Comparison of ENCODE assay signal across 9 cellular contexts in the genomic region with DNA sequence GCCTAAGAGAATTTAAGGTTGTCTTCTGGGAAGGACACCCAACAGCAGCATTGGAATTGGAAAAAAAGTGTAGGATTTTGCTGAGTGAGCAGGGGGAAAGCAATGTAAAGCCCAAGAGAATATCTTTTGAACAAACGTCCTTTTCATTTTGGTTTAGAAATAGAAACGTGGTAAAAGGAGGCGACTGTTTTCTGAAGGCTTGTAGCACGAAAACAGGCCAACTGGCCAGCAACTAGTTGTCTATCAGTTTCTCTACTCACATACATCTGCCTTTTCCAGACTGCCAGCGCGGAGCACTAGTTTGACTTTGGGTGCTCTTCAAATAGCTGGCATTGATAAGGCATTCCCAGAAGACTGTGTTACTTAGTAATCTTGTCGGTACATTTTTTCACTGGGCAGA. TPM values are rescaled to one million over a fixed set of nuclear protein-coding genes. Genes with fewer than 3 reads are reported as not detected.
DNase-seq lines count a peak whose midpoint lies in the region; ATAC-seq and TF ChIP-seq lines count a peak whose summit lies in the region.
"Had no signal": no experiment of that assay in that cellular context is flagged by ENCODE, and none has a peak within 500 bp of the region (broad histone marks: within the 10 kb centered on the region; RNA-seq: fewer than 3 reads in every experiment).

No MANE protein-coding gene starts in this region.

- CTCF ChIA-PET in WTC11 (lab: Charles Lee), result interaction anchor here (2.3 to 2.9 kb wide), 2 partner anchors 9 to 131 kb away, joined by 7 to 45 read pairs; no protein-coding TSS in a partner anchor
- CTCF ChIA-PET in PC-3 (lab: Charles Lee), result interaction anchor here (0.5 to 0.6 kb wide), 2 partner anchors 41 to 131 kb away, joined by 3 read pairs; no protein-coding TSS in a partner anchor

- no peaks in the 10 kb centered on the region for H3K9me3 Mint-ChIP-seq in WTC11
- no peaks in the 10 kb centered on the region for H3K9me3 Mint-ChIP-seq in progenitor cell of endocrine pancreas (ENCODE audit: low read depth)

- POLR2A ChIA-PET in WTC11 (lab: Charles Lee) (no interaction called here), PC-3 (lab: Charles Lee; ENCODE audit: unreplicated experiment) (no interaction called here)

- H3K27me3 ChIP-seq in PC-3 (ENCODE audit: low read length), result no peaks in the 10 kb centered on the region

- DNase-seq in WTC11 (ENCODE audit: low spot score) (no peak), globus pallidus (ENCODE audit: low spot score) (peak; percentile 62), progenitor cell of endocrine pancreas (ENCODE audit: low spot score, unreplicated experiment) (no peak), HPDE6-E6E7 (ENCODE audit: extremely low spot score) (no peak), sciatic nerve (ENCODE audit: low spot score) (no peak), PC-3 (no peak), T-helper 9 cell (no peak)
- DNase-seq: NCI-H2029 treated with DMSO at 0.1 percent for 48 hours had no signal

- H2AFZ ChIP-seq in PC-3 (ENCODE audit: low read length), result no peak overlapping the region

- peaks cover 18% of the 10 kb centered on the region for H3K4me1 Mint-ChIP-seq in WTC11
- H3K4me1 Mint-ChIP-seq in progenitor cell of endocrine pancreas (ENCODE audit: low read depth), result peaks cover 23% of the 10 kb centered on the region

- peak overlapping the region; percentile 84; the same call in 1 of the 2 replicates for H3K9ac ChIP-seq in ES-I3 (ENCODE audit: low read depth, low read length)
- H3K9ac ChIP-seq in PC-3 (ENCODE audit: low read length), result no peak overlapping the region

- H3K36me3 ChIP-seq in ES-I3 (ENCODE audit: insufficient read depth, low read length) (no peaks in the 10 kb centered on the region), PC-3 (ENCODE audit: low read depth, low read length) (no peaks in the 10 kb centered on the region)

- H3K36me3 Mint-ChIP-seq in WTC11 (no peaks in the 10 kb centered on the region), progenitor cell of endocrine pancreas (ENCODE audit: insufficient read depth) (no peaks in the 10 kb centered on the region)

- H3K27ac Mint-ChIP-seq in WTC11 (no peak overlapping the region), progenitor cell of endocrine pancreas (peak overlapping the region; percentile 96)

- H3K4me1 ChIP-seq in ES-I3 (ENCODE audit: insufficient read depth, low read length), result peaks cover 9% of the 10 kb centered on the region
- H3K4me1 ChIP-seq in PC-3 (ENCODE audit: insufficient read depth, low read length), result peaks cover 22% of the 10 kb centered on the region

- H4K20me1 ChIP-seq in PC-3 (ENCODE audit: low read length), result no peaks in the 10 kb centered on the region

- H3F3A ChIP-seq in PC-3 (ENCODE audit: low read length, unreplicated experiment), result peaks cover 4% of the 10 kb centered on the region

- H3K27ac ChIP-seq in PC-3 (ENCODE audit: low read length), result no peak overlapping the region

- H3K9me3 ChIP-seq in ES-I3 (ENCODE audit: control insufficient read depth, insufficient read depth, low read length) (no peaks in the 10 kb centered on the region), PC-3 (ENCODE audit: low read length) (no peaks in the 10 kb centered on the region)

- H3K4me2 ChIP-seq in PC-3 (ENCODE audit: low read length), result no peak overlapping the region

- ATAC-seq in WTC11 (no peak), sciatic nerve (no peak), PC-3 (no peak)

- H3K27me3 Mint-ChIP-seq in WTC11 (ENCODE audit: low read depth), result peaks cover 49% of the 10 kb centered on the region
- H3K27me3 Mint-ChIP-seq in progenitor cell of endocrine pancreas, result peaks cover 20% of the 10 kb centered on the region

- H3K79me2 ChIP-seq in PC-3 (ENCODE audit: low read length), result peaks cover 19% of the 10 kb centered on the region

- intact Hi-C loops in sciatic nerve (cut with DNase I) (loop anchor here (5.0 to 10.0 kb wide), 3 partner anchors 107 to 147 kb away; a partner anchor contains a TSS), PC-3 (cut with micrococcal nuclease) (no loop called here)

- H3K9me2 ChIP-seq in PC-3 (replicated peaks; ENCODE audit: low read length), result no peaks in the 10 kb centered on the region

- H3K4me3 Mint-ChIP-seq in WTC11 (peak overlapping the region; percentile 93), progenitor cell of endocrine pancreas (ENCODE audit: low read depth) (peak overlapping the region; percentile 91)

- H3K4me3 ChIP-seq in PC-3 (ENCODE audit: low read length), result no peak overlapping the region

- no TSS peak for BruUV-seq in PC-3 (replicated peaks; lab: Mats Ljungman, UMichigan)

- no peak for TF ChIP-seq CTCF in WTC11 (IDR thresholded peaks at IDR 0.05)
- no peak for TF ChIP-seq CTCF in progenitor cell of endocrine pancreas (IDR thresholded peaks at IDR 0.05; ENCODE audit: unreplicated experiment)
- no peak for TF ChIP-seq CTCF in PC-3 (conservative IDR thresholded peaks at IDR 0.05; ENCODE audit: low read depth, low read length)

TF ChIP-seq in WTC11, 78 proteins besides CTCF, POLR2A, EP300 and RAD21 (continues in another document):
- TF ChIP-seq JAZF1 (CRISPR knock-in tag; IDR thresholded peaks at IDR 0.05) (no peak), ETV6 (CRISPR knock-in tag; IDR thresholded peaks at IDR 0.05) (no peak), FOXJ3 (CRISPR knock-in tag; IDR thresholded peaks at IDR 0.05; ENCODE audit: borderline replicate concordance) (no peak), NR2C2 (CRISPR knock-in tag; IDR thresholded peaks at IDR 0.05) (no peak), KAT7 (CRISPR knock-in tag; IDR thresholded peaks at IDR 0.05; ENCODE audit: borderline replicate concordance) (no peak), CBFB (CRISPR knock-in tag; IDR thresholded peaks at IDR 0.05; ENCODE audit: low read depth) (no peak)
- TF ChIP-seq, protein P1, sequence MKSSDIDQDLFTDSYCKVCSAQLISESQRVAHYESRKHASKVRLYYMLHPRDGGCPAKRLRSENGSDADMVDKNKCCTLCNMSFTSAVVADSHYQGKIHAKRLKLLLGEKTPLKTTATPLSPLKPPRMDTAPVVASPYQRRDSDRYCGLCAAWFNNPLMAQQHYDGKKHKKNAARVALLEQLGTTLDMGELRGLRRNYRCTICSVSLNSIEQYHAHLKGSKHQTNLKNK (CRISPR knock-in tag; IDR thresholded peaks at IDR 0.05), result no peak
- TF ChIP-seq, protein P2, sequence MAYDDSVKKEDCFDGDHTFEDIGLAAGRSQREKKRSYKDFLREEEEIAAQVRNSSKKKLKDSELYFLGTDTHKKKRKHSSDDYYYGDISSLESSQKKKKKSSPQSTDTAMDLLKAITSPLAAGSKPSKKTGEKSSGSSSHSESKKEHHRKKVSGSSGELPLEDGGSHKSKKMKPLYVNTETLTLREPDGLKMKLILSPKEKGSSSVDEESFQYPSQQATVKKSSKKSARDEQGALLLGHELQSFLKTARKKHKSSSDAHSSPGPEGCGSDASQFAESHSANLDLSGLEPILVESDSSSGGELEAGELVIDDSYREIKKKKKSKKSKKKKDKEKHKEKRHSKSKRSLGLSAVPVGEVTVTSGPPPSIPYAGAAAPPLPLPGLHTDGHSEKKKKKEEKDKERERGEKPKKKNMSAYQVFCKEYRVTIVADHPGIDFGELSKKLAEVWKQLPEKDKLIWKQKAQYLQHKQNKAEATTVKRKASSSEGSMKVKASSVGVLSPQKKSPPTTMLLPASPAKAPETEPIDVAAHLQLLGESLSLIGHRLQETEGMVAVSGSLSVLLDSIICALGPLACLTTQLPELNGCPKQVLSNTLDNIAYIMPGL (CRISPR knock-in tag; IDR thresholded peaks at IDR 0.05), result no peak
- TF ChIP-seq, protein P3, sequence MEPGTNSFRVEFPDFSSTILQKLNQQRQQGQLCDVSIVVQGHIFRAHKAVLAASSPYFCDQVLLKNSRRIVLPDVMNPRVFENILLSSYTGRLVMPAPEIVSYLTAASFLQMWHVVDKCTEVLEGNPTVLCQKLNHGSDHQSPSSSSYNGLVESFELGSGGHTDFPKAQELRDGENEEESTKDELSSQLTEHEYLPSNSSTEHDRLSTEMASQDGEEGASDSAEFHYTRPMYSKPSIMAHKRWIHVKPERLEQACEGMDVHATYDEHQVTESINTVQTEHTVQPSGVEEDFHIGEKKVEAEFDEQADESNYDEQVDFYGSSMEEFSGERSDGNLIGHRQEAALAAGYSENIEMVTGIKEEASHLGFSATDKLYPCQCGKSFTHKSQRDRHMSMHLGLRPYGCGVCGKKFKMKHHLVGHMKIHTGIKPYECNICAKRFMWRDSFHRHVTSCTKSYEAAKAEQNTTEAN (CRISPR knock-in tag; IDR thresholded peaks at IDR 0.05), result no peak
- TF ChIP-seq, protein P4, sequence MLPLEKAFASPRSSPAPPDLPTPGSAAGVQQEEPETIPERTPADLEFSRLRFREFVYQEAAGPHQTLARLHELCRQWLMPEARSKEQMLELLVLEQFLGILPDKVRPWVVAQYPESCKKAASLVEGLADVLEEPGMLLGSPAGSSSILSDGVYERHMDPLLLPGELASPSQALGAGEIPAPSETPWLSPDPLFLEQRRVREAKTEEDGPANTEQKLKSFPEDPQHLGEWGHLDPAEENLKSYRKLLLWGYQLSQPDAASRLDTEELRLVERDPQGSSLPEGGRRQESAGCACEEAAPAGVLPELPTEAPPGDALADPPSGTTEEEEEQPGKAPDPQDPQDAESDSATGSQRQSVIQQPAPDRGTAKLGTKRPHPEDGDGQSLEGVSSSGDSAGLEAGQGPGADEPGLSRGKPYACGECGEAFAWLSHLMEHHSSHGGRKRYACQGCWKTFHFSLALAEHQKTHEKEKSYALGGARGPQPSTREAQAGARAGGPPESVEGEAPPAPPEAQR (CRISPR knock-in tag; IDR thresholded peaks at IDR 0.05), result no peak
- TF ChIP-seq, protein P5, sequence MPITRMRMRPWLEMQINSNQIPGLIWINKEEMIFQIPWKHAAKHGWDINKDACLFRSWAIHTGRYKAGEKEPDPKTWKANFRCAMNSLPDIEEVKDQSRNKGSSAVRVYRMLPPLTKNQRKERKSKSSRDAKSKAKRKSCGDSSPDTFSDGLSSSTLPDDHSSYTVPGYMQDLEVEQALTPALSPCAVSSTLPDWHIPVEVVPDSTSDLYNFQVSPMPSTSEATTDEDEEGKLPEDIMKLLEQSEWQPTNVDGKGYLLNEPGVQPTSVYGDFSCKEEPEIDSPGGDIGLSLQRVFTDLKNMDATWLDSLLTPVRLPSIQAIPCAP (CRISPR knock-in tag; IDR thresholded peaks at IDR 0.05), result no peak
- TF ChIP-seq, protein P6, sequence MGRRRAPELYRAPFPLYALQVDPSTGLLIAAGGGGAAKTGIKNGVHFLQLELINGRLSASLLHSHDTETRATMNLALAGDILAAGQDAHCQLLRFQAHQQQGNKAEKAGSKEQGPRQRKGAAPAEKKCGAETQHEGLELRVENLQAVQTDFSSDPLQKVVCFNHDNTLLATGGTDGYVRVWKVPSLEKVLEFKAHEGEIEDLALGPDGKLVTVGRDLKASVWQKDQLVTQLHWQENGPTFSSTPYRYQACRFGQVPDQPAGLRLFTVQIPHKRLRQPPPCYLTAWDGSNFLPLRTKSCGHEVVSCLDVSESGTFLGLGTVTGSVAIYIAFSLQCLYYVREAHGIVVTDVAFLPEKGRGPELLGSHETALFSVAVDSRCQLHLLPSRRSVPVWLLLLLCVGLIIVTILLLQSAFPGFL (CRISPR knock-in tag; IDR thresholded peaks at IDR 0.05; ENCODE audit: borderline replicate concordance), result no peak

RNA-seq across cellular contexts. Expression of a gene that starts 1.2 kb away (rescaled TPM):
- 1.8 to 2.2 TPM (median 2.1 TPM) in 3 replicates for total RNA-seq in WTC11 (2021)
- 3.2 and 3.3 TPM in 2 replicates for total RNA-seq in progenitor cell of endocrine pancreas
- total RNA-seq in sciatic nerve, result 19.6 TPM
- 3.4 and 4.3 TPM in 2 replicates for total RNA-seq in PC-3 (2014; rRNA removed)
